18 cellular contexts compared by ENCODE assay signal in the genomic region with DNA sequence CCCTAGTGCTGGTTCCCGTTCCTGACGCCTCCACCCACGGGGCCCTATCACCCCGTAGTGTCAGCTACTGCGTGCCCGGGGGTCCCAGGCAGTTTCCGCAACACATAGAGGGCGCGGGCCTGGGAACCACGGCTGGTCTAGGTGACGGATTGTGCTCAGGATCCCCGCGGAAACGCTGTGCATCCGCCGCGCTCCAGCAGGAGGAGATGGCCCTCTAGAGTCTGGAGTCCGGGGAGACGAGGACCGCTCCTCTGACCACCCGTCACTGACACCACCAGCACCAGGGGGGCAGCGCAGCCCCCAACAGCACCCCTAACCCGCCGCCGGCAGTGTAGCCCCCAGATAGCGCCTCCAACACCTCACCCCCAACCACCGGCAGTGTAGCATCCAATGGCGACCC. TPM values are rescaled to one million over a fixed set of nuclear protein-coding genes. Genes with fewer than 3 reads are reported as not detected.
DNase-seq lines count a peak whose midpoint lies in the region; ATAC-seq, FAIRE-seq and TF ChIP-seq lines count a peak whose summit lies in the region.
"Had no signal": no experiment of that assay in that cellular context is flagged by ENCODE, and none has a peak within 500 bp of the region (broad histone marks: within the 10 kb centered on the region; RNA-seq: fewer than 3 reads in every experiment).

No MANE protein-coding gene starts in this region.

- TF ChIP-seq POLR2A in H1 (IDR thresholded peaks at IDR 0.05; ENCODE audit: control extremely low read depth in 1 of 2, low read depth in 2 of 2, low read length in 2 of 2) (no peak), suprapubic skin (IDR thresholded peaks at IDR 0.05) (no peak)

- TF ChIP-seq EP300 in H1 (IDR thresholded peaks at IDR 0.05; ENCODE audit: borderline replicate concordance in 1 of 2, low read depth in 2 of 2, low read length in 2 of 2) (no peak), suprapubic skin (IDR thresholded peaks at IDR 0.05) (no peak)

- no peak for FAIRE-seq in H1 (lab: Jason Lieb, UNC)
- FAIRE-seq: A549, D721Med, HTR-8/SVneo had no signal

- no peaks in the 10 kb centered on the region for H3K79me1 ChIP-seq in H1 (ENCODE audit: low read depth, low read length)
- H3K79me1 ChIP-seq in neuronal stem cell (ENCODE audit: low read depth, low read length): peaks cover 3% of the 10 kb centered on the region

- no peak for TF ChIP-seq RAD21 in H1 (IDR thresholded peaks at IDR 0.05 in 1 of 2, conservative IDR thresholded peaks at IDR 0.05 in 1 of 2; ENCODE audit: low read depth in 2 of 2, low read length in 2 of 2)

- no peak overlapping the region for H2BK120ac ChIP-seq in H1 (replicated peaks; ENCODE audit: low read depth, low read length)
- peak overlapping the region; percentile 68 for H2BK120ac ChIP-seq in neuronal stem cell (ENCODE audit: low read depth, low read length)

- no peaks in the 10 kb centered on the region for H3K27me3 ChIP-seq in H1 (replicated peaks in 1 of 4; ENCODE audit: control insufficient read depth in 3 of 4, extremely low read depth in 1 of 4, insufficient read depth in 3 of 4, low read length in 3 of 4)
- no peaks in the 10 kb centered on the region for H3K27me3 ChIP-seq in neuronal stem cell (ENCODE audit: control insufficient read depth in 3 of 3, insufficient read depth in 3 of 3, low read depth in 1 of 3, low read length in 3 of 3)
- H3K27me3 ChIP-seq in suprapubic skin: no peaks in the 10 kb centered on the region

- H3K9me3 ChIP-seq in ES-I3 (ENCODE audit: control insufficient read depth, insufficient read depth, low read length) (no peaks in the 10 kb centered on the region), H1 (ENCODE audit: insufficient read depth in 2 of 2, low read depth in 1 of 2, low read length in 1 of 2) (no peaks in the 10 kb centered on the region), neuronal stem cell (replicated peaks in 1 of 2; ENCODE audit: control insufficient read depth in 2 of 2, insufficient read depth in 1 of 2, low read depth in 1 of 2, low read length in 2 of 2) (no peaks in the 10 kb centered on the region), suprapubic skin (no peaks in the 10 kb centered on the region)
- H3K9me3 ChIP-seq: A549, BE2C, HAP-1 had no signal

- H4K8ac ChIP-seq in H1 (ENCODE audit: extremely low read depth, insufficient read depth, low read length) (peak overlapping the region; percentile 88; the same call in 1 of the 2 replicates), neuronal stem cell (ENCODE audit: low read depth, low read length) (peak overlapping the region; percentile 17)

- H3K27ac ChIP-seq in RWPE1 (peak overlapping the region; percentile 12; the same call in 1 of the 2 replicates), H1 (ENCODE audit: low read depth, low read length) (no peak overlapping the region), neuronal stem cell (replicated peaks; ENCODE audit: low read length) (no peak overlapping the region), suprapubic skin (no peak overlapping the region)
- H3K27ac ChIP-seq: A549, C4-2B, GM23248 had no signal

- CTCF ChIA-PET in RWPE1 (lab: Yijun Ruan, JAX): no interaction called here
- CTCF ChIA-PET in H1 (lab: Charles Lee; ENCODE audit: partially characterized antibody): interaction anchor here (1.6 kb wide), 1 partner anchor 38 kb away, joined by 6 read pairs; no protein-coding TSS in a partner anchor

- POLR2A ChIA-PET in RWPE1 (lab: Yijun Ruan, JAX; ENCODE audit: low non-redundant PET): no interaction called here
- POLR2A ChIA-PET in H1 (lab: Charles Lee; ENCODE audit: partially characterized antibody): interaction anchor here (1.6 kb wide), 1 partner anchor 26 kb away, joined by 3 read pairs; no protein-coding TSS in a partner anchor

- peaks cover 9% of the 10 kb centered on the region for H3K4me1 ChIP-seq in ES-I3 (ENCODE audit: insufficient read depth, low read length)
- peaks cover 0 to 9% (median 1%) of the 10 kb centered on the region in 4 experiments; a peak in 4 of 7 replicates for H3K4me1 ChIP-seq in H1 (replicated peaks in 1 of 4; ENCODE audit: control insufficient read depth in 3 of 4, insufficient read depth in 4 of 4, low read length in 3 of 4)
- peaks cover 6 to 15% of the 10 kb centered on the region in 2 donors for H3K4me1 ChIP-seq in neuronal stem cell (ENCODE audit: control insufficient read depth in 2 of 2, insufficient read depth in 1 of 2, low read depth in 1 of 2, low read length in 2 of 2)
- no peaks in the 10 kb centered on the region for H3K4me1 ChIP-seq in suprapubic skin
- H3K4me1 ChIP-seq: A549, BE2C, HAP-1 had no signal

- no peaks in the 10 kb centered on the region for H4K20me1 ChIP-seq in H1 (replicated peaks in 1 of 2; ENCODE audit: control insufficient read depth in 1 of 2, insufficient read depth in 2 of 2, low read length in 2 of 2)

- DNase-seq in RWPE1 (ENCODE audit: low spot score): no peak
- DNase-seq in H1 (ENCODE audit: low read depth in 1 of 2, low spot score in 2 of 2): no peak
- no peak for DNase-seq in neuronal stem cell (ENCODE audit: low spot score)
- DNase-seq in DMS53 (lab: John Stamatoyannopoulos, UW): no peak
- no peak for DNase-seq in sciatic nerve (ENCODE audit: low spot score)
- no peak for DNase-seq in suprapubic skin (ENCODE audit: low spot score in 2 of 2)
- DNase-seq: BE2C; CD4-positive, alpha-beta memory T cell; DND-41; GF-D8; GM23248 had no signal

- H4K5ac ChIP-seq in H1 (ENCODE audit: insufficient read length, low read depth, low read length): no peak overlapping the region

- ATAC-seq in sciatic nerve: no peak

- WGBS in H1 (ENCODE audit: extremely low coverage in 1 of 2, insufficient coverage in 1 of 2, insufficient read length in 1 of 2, insufficient replicate concordance in 2 of 2, low coverage in 1 of 2, low lambda C conversion rate in 2 of 2, missing lambda C conversion rate in 1 of 2), 2 experiments: 92% methylated on average over 25 of the region's 28 CpGs; no CpG with 5 or more reads in 1 of the 2 experiments
- no CpG with 5 or more reads among the region's 28 CpGs for WGBS in neuronal stem cell (ENCODE audit: extremely low coverage in 2 of 2, insufficient read length in 2 of 2, insufficient replicate concordance in 1 of 2), 2 donors
- 96% methylated on average over 13 of the region's 28 CpGs for WGBS in suprapubic skin

- no peak overlapping the region for H3K18ac ChIP-seq in H1 (ENCODE audit: extremely low read depth, low read length)
- peak overlapping the region; percentile 94 for H3K18ac ChIP-seq in neuronal stem cell (ENCODE audit: low read length)

- H2BK20ac ChIP-seq in H1 (ENCODE audit: low read length): no peak overlapping the region

- H3K23me2 ChIP-seq in H1 (ENCODE audit: low read depth, low read length): no peaks in the 10 kb centered on the region

- no peak overlapping the region for H3K56ac ChIP-seq in H1 (replicated peaks; ENCODE audit: insufficient read length, low read depth, low read length)

- H3K4me2 ChIP-seq in H1 (ENCODE audit: insufficient read depth in 1 of 2, low read depth in 2 of 2, low read length in 2 of 2) (no peak overlapping the region), neuronal stem cell (ENCODE audit: insufficient read depth, low read length, poor library complexity, severe bottlenecking) (no peak overlapping the region)
- H3K4me2 ChIP-seq: A549 had no signal

- H2BK12ac ChIP-seq in H1 (ENCODE audit: low read depth, low read length): peak overlapping the region; percentile 68; the same call in 1 of the 2 replicates
- peak overlapping the region; percentile 75 for H2BK12ac ChIP-seq in neuronal stem cell (ENCODE audit: low read length)

- H3K4ac ChIP-seq in H1 (replicated peaks; ENCODE audit: insufficient read length, low read depth, low read length) (no peak overlapping the region), neuronal stem cell (ENCODE audit: low read length) (peak overlapping the region; percentile 7)

- no peak overlapping the region for H3K4me3 ChIP-seq in H1 (ENCODE audit: extremely low read depth in 1 of 4, insufficient read depth in 2 of 4, low read depth in 3 of 4, low read length in 4 of 4)
- no peak overlapping the region for H3K4me3 ChIP-seq in neuronal stem cell (ENCODE audit: low read length in 2 of 2)
- no peak overlapping the region for H3K4me3 ChIP-seq in suprapubic skin
- H3K4me3 ChIP-seq: A549, GM23248, HAP-1 had no signal

- intact Hi-C loops in sciatic nerve (cut with DNase I): no loop called here

- H3K23ac ChIP-seq in H1 (ENCODE audit: insufficient read length) (no peak overlapping the region), neuronal stem cell (ENCODE audit: low read depth, low read length, poor library complexity) (peak overlapping the region; percentile 31)

- no peaks in the 10 kb centered on the region for H3K79me2 ChIP-seq in H1 (ENCODE audit: control insufficient read depth in 1 of 2, insufficient read depth in 2 of 2, low read length in 2 of 2)

- TF ChIP-seq CTCF in RWPE1 (conservative IDR thresholded peaks at IDR 0.05; ENCODE audit: low read depth) (no peak), H1 (IDR thresholded peaks at IDR 0.05; ENCODE audit: control extremely low read depth in 1 of 3, insufficient read depth in 1 of 3, low read depth in 1 of 3, low read length in 3 of 3) (no peak), suprapubic skin (IDR thresholded peaks at IDR 0.05) (no peak)

- H3K14ac ChIP-seq in H1 (ENCODE audit: insufficient read length): no peak overlapping the region
- no peak overlapping the region for H3K14ac ChIP-seq in neuronal stem cell (ENCODE audit: low read length)

- H2AFZ ChIP-seq in H1 (ENCODE audit: low read length): no peak overlapping the region
- H2AFZ ChIP-seq in neuronal stem cell (ENCODE audit: low read length): no peak overlapping the region
- H2AFZ ChIP-seq: GM23248 had no signal

- H2AK5ac ChIP-seq in H1 (ENCODE audit: low read depth, low read length) (no peak overlapping the region), neuronal stem cell (ENCODE audit: low read depth, low read length) (peak overlapping the region; percentile 96)

- no peak overlapping the region for H2BK15ac ChIP-seq in H1 (ENCODE audit: low read length)
- peak overlapping the region; percentile 99 for H2BK15ac ChIP-seq in neuronal stem cell (ENCODE audit: low read length)

- no peak overlapping the region for H2BK5ac ChIP-seq in H1 (ENCODE audit: low read depth, low read length)
- peak overlapping the region; percentile 53 for H2BK5ac ChIP-seq in neuronal stem cell (ENCODE audit: low read length)

- peak overlapping the region; percentile 13; the same call in 1 of the 2 replicates for H3K9ac ChIP-seq in ES-I3 (ENCODE audit: low read depth, low read length)
- no peak overlapping the region for H3K9ac ChIP-seq in H1 (replicated peaks in 1 of 4; ENCODE audit: extremely low read depth in 1 of 4, low read depth in 3 of 4, low read length in 3 of 4)
- no peak overlapping the region for H3K9ac ChIP-seq in neuronal stem cell (ENCODE audit: low read depth, low read length, poor library complexity)
- H3K9ac ChIP-seq: GM23248 had no signal

- H3K36me3 ChIP-seq in ES-I3 (ENCODE audit: insufficient read depth, low read length): no peaks in the 10 kb centered on the region
- H3K36me3 ChIP-seq in H1 (ENCODE audit: control insufficient read depth in 2 of 4, insufficient read depth in 4 of 4, low read length in 3 of 4): no peaks in the 10 kb centered on the region
- H3K36me3 ChIP-seq in neuronal stem cell (replicated peaks in 1 of 2; ENCODE audit: control insufficient read depth in 2 of 2, insufficient read depth in 2 of 2, low read length in 2 of 2): no peaks in the 10 kb centered on the region
- no peaks in the 10 kb centered on the region for H3K36me3 ChIP-seq in suprapubic skin
- H3K36me3 ChIP-seq: BE2C, HAP-1 had no signal

- H4K91ac ChIP-seq in H1 (replicated peaks; ENCODE audit: insufficient read length, low read length) (no peak overlapping the region), neuronal stem cell (ENCODE audit: low read depth, low read length, poor library complexity) (no peak overlapping the region)

RNA-seq across cellular contexts. Expression of gene RFPL3, which starts 4.4 kb away (rescaled TPM):
- total RNA-seq in H1 (2021; fragmentation: NEBNext Ultra II Directional; extraction: Animal tissue kit (Norgen Biotek cat#: 25700)): 0.24 TPM in 1 of 2 replicates, not detected in the other
- 0.08 TPM in 2 replicates for polyA plus RNA-seq in H1 (2011; rRNA removed)
- polyA plus RNA-seq in H1 (2011; cell fraction: cytosol; rRNA removed): 0.14 TPM
- polyA plus RNA-seq in H1 (2011; cell fraction: nucleus; rRNA removed): not detected
- polyA plus RNA-seq in H1 (2012, experiment 1 of 2): 0.17 to 0.18 TPM in 2 of 4 replicates, not detected in the others
- not detected for polyA plus RNA-seq in H1 (2012, experiment 2 of 2)
- polyA plus RNA-seq in H1 (2013, experiment 1 of 2): 0.12 TPM
- polyA plus RNA-seq in H1 (2013, experiment 2 of 2): 0.24 TPM
- polyA minus RNA-seq in H1 (2011; rRNA and poly(A)+ RNA removed): not detected in 2 replicates
- not detected for polyA minus RNA-seq in H1 (2011; cell fraction: cytosol; rRNA and poly(A)+ RNA removed)
- polyA minus RNA-seq in H1 (2011; cell fraction: nucleus; rRNA and poly(A)+ RNA removed): not detected
- polyA plus RNA-seq in neuronal stem cell (2013, experiment 1 of 2): not detected
- polyA plus RNA-seq in neuronal stem cell (2013, experiment 2 of 2): not detected
- total RNA-seq in sciatic nerve (not detected), suprapubic skin (not detected)
- total RNA-seq: CD4-positive, alpha-beta memory T cell; GM23248 had no signal
- polyA plus RNA-seq: A549; AG04450; CD4-positive, alpha-beta memory T cell; GM23248 had no signal

RNA-seq across cellular contexts. Expression of gene RTCB, which starts 58.8 kb away (rescaled TPM):
- 111 and 114 TPM in 2 replicates for total RNA-seq in H1 (2021; fragmentation: NEBNext Ultra II Directional; extraction: Animal tissue kit (Norgen Biotek cat#: 25700))
- polyA plus RNA-seq in H1 (2011; rRNA removed): 77.2 and 104 TPM in 2 replicates
- polyA plus RNA-seq in H1 (2011; cell fraction: cytosol; rRNA removed): 148 TPM
- 71.9 TPM for polyA plus RNA-seq in H1 (2011; cell fraction: nucleus; rRNA removed)
- polyA plus RNA-seq in H1 (2012, experiment 1 of 2): 112 to 133 TPM (median 128 TPM) in 4 replicates
- 48.6 TPM for polyA plus RNA-seq in H1 (2012, experiment 2 of 2)
- polyA plus RNA-seq in H1 (2013, experiment 1 of 2): 53.5 TPM
- polyA plus RNA-seq in H1 (2013, experiment 2 of 2): 53.0 TPM
- 156 and 172 TPM in 2 replicates for polyA minus RNA-seq in H1 (2011; rRNA and poly(A)+ RNA removed)
- 43.7 TPM for polyA minus RNA-seq in H1 (2011; cell fraction: cytosol; rRNA and poly(A)+ RNA removed)
- polyA minus RNA-seq in H1 (2011; cell fraction: nucleus; rRNA and poly(A)+ RNA removed): 52.8 TPM
- polyA plus RNA-seq in neuronal stem cell (2013, experiment 1 of 2): 66.3 TPM
- 65.2 TPM for polyA plus RNA-seq in neuronal stem cell (2013, experiment 2 of 2)
- total RNA-seq in sciatic nerve (47.3 TPM), suprapubic skin (100 to 1,000 TPM in 2 of 4 donors, 10 to 100 TPM in 2; 75.1 to 117 (median 97.2) TPM)
